1 cellular context compared by ENCODE assay signal in the genomic region with DNA sequence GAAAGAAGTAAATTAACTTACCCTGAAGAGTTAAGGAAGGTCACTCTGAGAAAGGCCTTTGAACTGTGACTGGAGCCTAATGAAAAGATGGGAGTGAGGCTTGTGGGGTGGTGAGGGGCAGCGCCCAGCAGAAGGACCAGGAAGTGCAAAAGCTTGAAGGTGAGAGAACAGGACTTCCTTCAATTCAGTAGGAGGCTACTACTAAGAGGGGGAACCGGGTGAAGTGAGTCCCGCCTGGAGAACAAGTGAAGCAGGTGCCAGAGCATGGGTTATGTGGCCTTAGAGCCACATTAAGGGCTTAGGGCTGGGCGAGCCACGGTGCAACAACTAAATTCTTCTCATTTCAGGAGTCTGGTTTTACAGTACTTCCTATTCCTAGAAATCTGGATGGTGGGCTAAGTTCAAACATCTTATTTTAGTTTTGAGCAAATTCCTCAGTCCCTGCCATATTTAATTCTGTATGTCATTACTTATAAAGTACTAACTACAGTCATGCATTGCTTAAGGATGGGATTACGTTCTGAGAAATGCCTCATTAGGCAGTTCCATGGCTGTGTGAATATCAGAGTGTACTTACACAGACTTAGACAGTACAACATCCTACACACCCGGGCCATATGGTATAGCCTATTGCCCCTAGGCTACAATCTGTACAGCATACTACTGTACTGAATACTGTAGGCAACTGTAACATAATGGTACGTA.
TF ChIP-seq lines count a peak whose summit lies in the region.

No MANE protein-coding gene starts in this region.

TF ChIP-seq in HepG2, 621 proteins besides CTCF, POLR2A, EP300 and RAD21:
- TF ChIP-seq ARNT (IDR thresholded peaks at IDR 0.05) (no peak), ARNT2 (CRISPR knock-in tag; IDR thresholded peaks at IDR 0.05; ENCODE audit: low read depth) (no peak)
- TF ChIP-seq, protein P1, sequence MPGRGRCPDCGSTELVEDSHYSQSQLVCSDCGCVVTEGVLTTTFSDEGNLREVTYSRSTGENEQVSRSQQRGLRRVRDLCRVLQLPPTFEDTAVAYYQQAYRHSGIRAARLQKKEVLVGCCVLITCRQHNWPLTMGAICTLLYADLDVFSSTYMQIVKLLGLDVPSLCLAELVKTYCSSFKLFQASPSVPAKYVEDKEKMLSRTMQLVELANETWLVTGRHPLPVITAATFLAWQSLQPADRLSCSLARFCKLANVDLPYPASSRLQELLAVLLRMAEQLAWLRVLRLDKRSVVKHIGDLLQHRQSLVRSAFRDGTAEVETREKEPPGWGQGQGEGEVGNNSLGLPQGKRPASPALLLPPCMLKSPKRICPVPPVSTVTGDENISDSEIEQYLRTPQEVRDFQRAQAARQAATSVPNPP (CRISPR knock-in tag; IDR thresholded peaks at IDR 0.05): no peak
